In the genomic region with DNA sequence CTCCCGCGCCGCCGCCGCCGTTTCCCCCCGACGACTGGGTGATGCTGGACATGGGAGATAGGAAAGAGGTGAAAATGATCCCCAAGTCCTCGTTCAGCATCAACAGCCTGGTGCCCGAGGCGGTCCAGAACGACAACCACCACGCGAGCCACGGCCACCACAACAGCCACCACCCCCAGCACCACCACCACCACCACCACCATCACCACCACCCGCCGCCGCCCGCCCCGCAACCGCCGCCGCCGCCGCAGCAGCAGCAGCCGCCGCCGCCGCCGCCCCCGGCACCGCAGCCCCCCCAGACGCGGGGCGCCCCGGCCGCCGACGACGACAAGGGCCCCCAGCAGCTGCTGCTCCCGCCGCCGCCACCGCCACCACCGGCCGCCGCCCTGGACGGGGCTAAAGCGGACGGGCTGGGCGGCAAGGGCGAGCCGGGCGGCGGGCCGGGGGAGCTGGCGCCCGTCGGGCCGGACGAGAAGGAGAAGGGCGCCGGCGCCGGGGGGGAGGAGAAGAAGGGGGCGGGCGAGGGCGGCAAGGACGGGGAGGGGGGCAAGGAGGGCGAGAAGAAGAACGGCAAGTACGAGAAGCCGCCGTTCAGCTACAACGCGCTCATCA, we compare ENCODE assay signal across 10 cellular contexts. TPM values are rescaled to one million over a fixed set of nuclear protein-coding genes. Genes with fewer than 3 reads are reported as not detected.
A peak's percentile ranks its signal among the peaks of the same experiment; 100 is the strongest.
DNase-seq lines count a peak whose midpoint lies in the region; ATAC-seq and TF ChIP-seq lines count a peak whose summit lies in the region.
"Had no signal": no experiment of that assay in that cellular context is flagged by ENCODE, and none has a peak within 500 bp of the region (broad histone marks: within the 10 kb centered on the region; RNA-seq: fewer than 3 reads in every experiment).

No MANE protein-coding gene starts in this region.

- H3K27ac Mint-ChIP-seq in activated CD4-positive, alpha-beta T cell treated with anti-CD3 and anti-CD28 coated beads, Interleukin-2, amount 10 ng/mL, durations not matched to agents 24 days and 14 days = peak overlapping the region; percentile 78

- H3K14ac ChIP-seq in IMR-90 (replicated peaks; ENCODE audit: low read depth, low read length) = no peak overlapping the region

- no peak for TF ChIP-seq POLR2A in IMR-90 (IDR thresholded peaks at IDR 0.05; ENCODE audit: low read depth, low read length)
- no peak for TF ChIP-seq POLR2A in esophagus muscularis mucosa (IDR thresholded peaks at IDR 0.05; ENCODE audit: low read depth)

- H3K36me3 Mint-ChIP-seq in activated CD4-positive, alpha-beta T cell treated with anti-CD3 and anti-CD28 coated beads, Interleukin-2, amount 10 ng/mL, durations not matched to agents 24 days and 14 days (ENCODE audit: low read depth) = peaks cover 9% of the 10 kb centered on the region

- no peak overlapping the region for H3K56ac ChIP-seq in IMR-90 (ENCODE audit: extremely low read depth, insufficient read depth, low read length)

- H2BK20ac ChIP-seq in IMR-90 (ENCODE audit: low read depth, low read length) = no peak overlapping the region

- H3K4me3 ChIP-seq in IMR-90 (ENCODE audit: insufficient read depth, low read depth, low read length) = 0 out of 2 replicates have a peak overlapping the region, but pooled peaks have one; percentile 10
- H3K4me3 ChIP-seq in esophagus muscularis mucosa = peak overlapping the region; percentile 52 to 58 (median 54)
- H3K4me3 ChIP-seq in skeletal muscle cell (ENCODE audit: low read depth, low read length) = peak overlapping the region; percentile 52

- H2AK5ac ChIP-seq in IMR-90 (ENCODE audit: low read depth, low read length) = no peak overlapping the region

- no peak overlapping the region for H3K4ac ChIP-seq in IMR-90 (ENCODE audit: low read depth, low read length)

- peaks cover 15% of the 10 kb centered on the region for H3K9me3 Mint-ChIP-seq in activated CD4-positive, alpha-beta T cell treated with anti-CD3 and anti-CD28 coated beads, Interleukin-2, amount 10 ng/mL, durations not matched to agents 24 days and 14 days

- no peak overlapping the region for H3K9ac ChIP-seq in IMR-90 (ENCODE audit: low read depth, low read length)

- BruUV-seq in IMR-90 (replicated peaks; lab: Mats Ljungman, UMichigan) = no TSS peak

- no peak overlapping the region for H3K23ac ChIP-seq in IMR-90 (ENCODE audit: low read depth, low read length)

- no peak for ATAC-seq in IMR-90 (ENCODE audit: low read depth)
- no peak for ATAC-seq in GM18858 (IDR thresholded peaks at IDR 0.05; ENCODE audit: unreplicated experiment)

- H3K4me1 ChIP-seq in IMR-90 (ENCODE audit: control insufficient read depth, insufficient read depth, low read length) (no peaks in the 10 kb centered on the region; the same call in 1 of the 2 replicates), esophagus muscularis mucosa (peaks cover 17 to 23% (median 20%) of the 10 kb centered on the region in 4 donors)

- no peak overlapping the region for H2BK120ac ChIP-seq in IMR-90 (ENCODE audit: low read depth, low read length)

- no peak for TF ChIP-seq RAD21 in IMR-90 (IDR thresholded peaks at IDR 0.05; ENCODE audit: low read length)

- no peak overlapping the region for H2BK15ac ChIP-seq in IMR-90 (ENCODE audit: low read depth, low read length)

- no peak overlapping the region for H4K91ac ChIP-seq in IMR-90 (ENCODE audit: insufficient read depth, low read depth, low read length)

- H4K8ac ChIP-seq in IMR-90 (ENCODE audit: low read depth in 2 of 2, low read length in 2 of 2) = no peak overlapping the region

- H3K27me3 ChIP-seq in IMR-90 (ENCODE audit: control insufficient read depth, insufficient read depth, low read length) (peaks cover 59% of the 10 kb centered on the region), esophagus muscularis mucosa (peaks cover 16 to 99% (median 49%) of the 10 kb centered on the region in 4 donors)

- H3K9me3 ChIP-seq in IMR-90 (ENCODE audit: control insufficient read depth, insufficient read depth, low read length) (peaks cover 17% of the 10 kb centered on the region), esophagus muscularis mucosa (peaks cover 0 to 7% (median 3%) of the 10 kb centered on the region in 4 donors)

- H3K4me3 Mint-ChIP-seq in activated CD4-positive, alpha-beta T cell treated with anti-CD3 and anti-CD28 coated beads, Interleukin-2, amount 10 ng/mL, durations not matched to agents 24 days and 14 days = no peak overlapping the region

- H3K27ac ChIP-seq in IMR-90 (ENCODE audit: insufficient read depth, low read length) (no peak overlapping the region), esophagus muscularis mucosa (replicated peaks in 1 of 4) (peak overlapping the region; percentile 49 to 76 (median 64))

- H3K79me1 ChIP-seq in IMR-90 (ENCODE audit: low read depth in 1 of 2, low read length in 2 of 2) = no peaks in the 10 kb centered on the region

- no peak overlapping the region for H3K18ac ChIP-seq in IMR-90 (ENCODE audit: low read depth, low read length)

- dilution Hi-C loops in IMR-90 (cut with HindIII; ENCODE audit: low sequenced_read_pairs, unreplicated experiment) = no loop called here

- peaks cover 7% of the 10 kb centered on the region for H3K4me1 Mint-ChIP-seq in activated CD4-positive, alpha-beta T cell treated with anti-CD3 and anti-CD28 coated beads, Interleukin-2, amount 10 ng/mL, durations not matched to agents 24 days and 14 days

- TF ChIP-seq EP300 in esophagus muscularis mucosa (IDR thresholded peaks at IDR 0.05) = no peak

- H2AK9ac ChIP-seq in IMR-90 (replicated peaks; ENCODE audit: low read depth, low read length, poor library complexity) = no peak overlapping the region

- intact Hi-C loops in activated CD4-positive, alpha-beta T cell treated with anti-CD3 and anti-CD28 coated beads, Interleukin-2, amount 10 ng/mL, durations not matched to agents 24 days and 14 days (cut with micrococcal nuclease) = loop anchor here (1.0 kb wide), 1 partner anchor 8 kb away; no protein-coding TSS in a partner anchor
- intact Hi-C loops in IMR-90 (cut with micrococcal nuclease) = no loop called here
- intact Hi-C loops in esophagus muscularis mucosa (cut with DNase I) = no loop called here

- H3K36me3 ChIP-seq in IMR-90 (ENCODE audit: control insufficient read depth, insufficient read depth, low read length) (no peaks in the 10 kb centered on the region), esophagus muscularis mucosa (no peaks in the 10 kb centered on the region)

- POLR2A ChIA-PET in IMR-90 (lab: Charles Lee; ENCODE audit: unreplicated experiment) = interaction anchor here (0.6 kb wide), 1 partner anchor 778 kb away, joined by 5 read pairs; no protein-coding TSS in a partner anchor

- TF ChIP-seq CTCF in IMR-90 (conservative IDR thresholded peaks at IDR 0.05; ENCODE audit: low read depth, low read length) (no peak), esophagus muscularis mucosa (IDR thresholded peaks at IDR 0.05) (no peak)

- WGBS in IMR-90 (ENCODE audit: extremely low coverage in 2 of 2, insufficient read length in 1 of 2), 2 experiments = no CpG with 5 or more reads among the region's 76 CpGs
- under 1% methylated on average over 19 of the region's 76 CpGs for WGBS in esophagus muscularis mucosa

- no peak overlapping the region for H2BK5ac ChIP-seq in IMR-90 (ENCODE audit: low read depth, low read length, poor library complexity, severe bottlenecking)

- CTCF ChIA-PET in IMR-90 (lab: Yijun Ruan, JAX) = no interaction called here

- peak overlapping the region; percentile 72 for H2AFZ ChIP-seq in IMR-90 (replicated peaks; ENCODE audit: low read length, poor library complexity)

- peaks cover 44% of the 10 kb centered on the region for H3K27me3 Mint-ChIP-seq in activated CD4-positive, alpha-beta T cell treated with anti-CD3 and anti-CD28 coated beads, Interleukin-2, amount 10 ng/mL, durations not matched to agents 24 days and 14 days

- in situ Hi-C loops in IMR-90 (cut with MboI; ENCODE audit: low sequenced_read_pairs) = loop anchor here (25.0 kb wide), 1 partner anchor 1245 kb away; no protein-coding TSS in a partner anchor

- no peak overlapping the region for H4K5ac ChIP-seq in IMR-90 (ENCODE audit: low read depth, low read length)

- no peak for DNase-seq in activated CD4-positive, alpha-beta T cell treated with anti-CD3 and anti-CD28 coated beads, Interleukin-2, amount 10 ng/mL, durations not matched to agents 24 days and 14 days
- DNase-seq in activated CD4-positive, alpha-beta T cell treated with anti-CD3 and anti-CD28 coated beads, Interleukin-2, amount 50 U/mL, for 1 hour = no peak
- DNase-seq in IMR-90 (no peak), esophagus muscularis mucosa (ENCODE audit: extremely low spot score) (no peak), skeletal muscle cell (ENCODE audit: low read depth) (no peak), Ammon's horn (ENCODE audit: low spot score) (no peak), NCI-H128 (lab: John Stamatoyannopoulos, UW; ENCODE audit: unreplicated experiment) (no peak)
- DNase-seq: activated CD4-positive, alpha-beta T cell treated with anti-CD3 and anti-CD28 coated beads, Interleukin-2, amount 50 U/mL, for 4 hours; GF-D8 had no signal

- peak overlapping the region; percentile 40; the same call in 1 of the 2 replicates for H3K4me2 ChIP-seq in IMR-90 (ENCODE audit: low read depth, low read length)

- H4K20me1 ChIP-seq in IMR-90 (ENCODE audit: insufficient read depth, low read length) = no peaks in the 10 kb centered on the region

- H3K9me1 ChIP-seq in IMR-90 (ENCODE audit: insufficient read depth, low read length) = no peaks in the 10 kb centered on the region

TF ChIP-seq in IMR-90, 13 proteins besides CTCF, POLR2A, EP300 and RAD21 (continues in another document):
- TF ChIP-seq CEBPB (IDR thresholded peaks at IDR 0.05; ENCODE audit: low read depth, low read length) (no peak), BHLHE40 (IDR thresholded peaks at IDR 0.05; ENCODE audit: low read depth, low read length) (no peak), SMC3 (IDR thresholded peaks at IDR 0.05; ENCODE audit: low read depth, low read length) (no peak), NFE2L2 (IDR thresholded peaks at IDR 0.05; ENCODE audit: low read depth, low read length) (no peak)
- TF ChIP-seq, protein P1, sequence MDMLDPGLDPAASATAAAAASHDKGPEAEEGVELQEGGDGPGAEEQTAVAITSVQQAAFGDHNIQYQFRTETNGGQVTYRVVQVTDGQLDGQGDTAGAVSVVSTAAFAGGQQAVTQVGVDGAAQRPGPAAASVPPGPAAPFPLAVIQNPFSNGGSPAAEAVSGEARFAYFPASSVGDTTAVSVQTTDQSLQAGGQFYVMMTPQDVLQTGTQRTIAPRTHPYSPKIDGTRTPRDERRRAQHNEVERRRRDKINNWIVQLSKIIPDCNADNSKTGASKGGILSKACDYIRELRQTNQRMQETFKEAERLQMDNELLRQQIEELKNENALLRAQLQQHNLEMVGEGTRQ (IDR thresholded peaks at IDR 0.05; ENCODE audit: low read depth, low read length) = no peak

RNA-seq across cellular contexts. Expression of gene FOXG1, which starts 0.8 kb away (rescaled TPM):
- not detected in 2 replicates for total RNA-seq in activated CD4-positive, alpha-beta T cell treated with anti-CD3 and anti-CD28 coated beads, Interleukin-2, amount 10 ng/mL, durations not matched to agents 24 days and 14 days
- total RNA-seq in IMR-90 (2012; rRNA removed) (not detected in 2 replicates), esophagus muscularis mucosa (1 to 10 TPM in 1 of 4 donors, under 1 TPM in 3; 0.65 to 1.2 (median 0.75) TPM)
- not detected in 2 replicates for polyA plus RNA-seq in IMR-90 (2012; rRNA removed)
- 0.01 TPM in 1 of 2 replicates, not detected in the other for polyA plus RNA-seq in IMR-90 (2012; cell fraction: cytosol; rRNA removed)
- not detected in 2 replicates for polyA plus RNA-seq in IMR-90 (2012; cell fraction: nucleus; rRNA removed; ENCODE audit: low replicate concordance)
